7 cellular contexts compared by ENCODE assay signal in the genomic region with DNA sequence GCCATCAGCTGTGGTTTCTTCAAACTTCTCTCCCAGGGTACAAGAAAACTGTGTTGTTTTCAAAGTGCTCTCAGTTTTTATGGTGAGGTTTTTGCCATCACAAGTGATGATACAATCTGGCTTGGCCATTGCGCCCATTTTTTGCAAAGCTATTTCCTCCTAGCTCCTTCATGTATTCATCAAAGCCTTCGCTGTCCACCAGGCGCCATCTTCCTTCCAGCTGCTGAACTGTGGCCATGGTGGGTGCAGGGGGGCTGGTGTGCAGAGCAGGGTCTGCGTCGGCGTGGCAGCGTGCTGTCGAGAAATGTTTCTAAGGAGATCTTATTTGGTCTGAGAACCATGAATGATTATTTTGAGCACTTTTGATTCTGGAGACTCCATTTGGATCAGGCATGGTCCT. TPM values are rescaled to one million over a fixed set of nuclear protein-coding genes. Genes with fewer than 3 reads are reported as not detected.
"Had no signal": no experiment of that assay in that cellular context is flagged by ENCODE, and none has a peak within 500 bp of the region (broad histone marks: within the 10 kb centered on the region; RNA-seq: fewer than 3 reads in every experiment).

No MANE protein-coding gene starts in this region.

RNA-seq across cellular contexts. Expression of a gene that starts 2.6 kb away (rescaled TPM):
- total RNA-seq: GM23248, GM23338, H1, H4, H7, H9, HFFc6 had no signal
- polyA plus RNA-seq: GM23248, GM23338, H1 had no signal
